Comparison of ENCODE assay signal across 9 cellular contexts in genomic region chr22:23178512-23179254, GRCh38. TPM values are rescaled to one million over a fixed set of nuclear protein-coding genes. Genes with fewer than 3 reads are reported as not detected.
DNase-seq lines count a peak whose midpoint lies in the region; ATAC-seq and TF ChIP-seq lines count a peak whose summit lies in the region.
"Had no signal": no experiment of that assay in that cellular context is flagged by ENCODE, and none has a peak within 500 bp of the region (broad histone marks: within the 10 kb centered on the region; RNA-seq: fewer than 3 reads in every experiment).

No MANE protein-coding gene starts in this region.

- peaks cover 14% of the 10 kb centered on the region for H3K9me3 ChIP-seq in Caco-2
- peaks cover 17% of the 10 kb centered on the region for H3K9me3 ChIP-seq in trophoblast cell (ENCODE audit: insufficient read depth, low read depth, low read length)
- H3K9me3 ChIP-seq in aorta (ENCODE audit: control insufficient read depth, low read length) = no peaks in the 10 kb centered on the region

- peaks cover 28% of the 10 kb centered on the region for H3K4me1 Mint-ChIP-seq in Caco-2 (ENCODE audit: low read depth, unreplicated experiment)

- CTCF ChIA-PET in Caco-2 (lab: Charles Lee) = interaction anchor here (0.7 to 5.8 kb wide), 8 partner anchors 17 to 107 kb away, joined by 3 to 57 read pairs (median 3); no protein-coding TSS in a partner anchor

- BruUV-seq in Caco-2 (replicated peaks; lab: Mats Ljungman, UMichigan) = no TSS peak

- no peak overlapping the region for H4K12ac ChIP-seq in trophoblast cell (ENCODE audit: low read depth, low read length)

- H3K27me3 Mint-ChIP-seq in Caco-2 (ENCODE audit: insufficient read depth, unreplicated experiment) = no peaks in the 10 kb centered on the region

- peaks cover 17% of the 10 kb centered on the region for H3K36me3 Mint-ChIP-seq in Caco-2 (ENCODE audit: insufficient read depth, unreplicated experiment)
- peaks cover 20 to 21% of the 10 kb centered on the region in 2 donors for H3K36me3 Mint-ChIP-seq in activated naive CD4-positive, alpha-beta T cell treated with anti-CD3 and anti-CD28 coated beads, Interleukin-2, amount 50 U/mL, for 72 hours

- H2BK5ac ChIP-seq in trophoblast cell (ENCODE audit: low read depth, low read length, poor library complexity) = no peak overlapping the region

- peak; percentile 67 to 82 for DNase-seq in Caco-2
- DNase-seq in HUDEP-2 (lab: John Stamatoyannopoulos, UW; ENCODE audit: unreplicated experiment in 76 of 76) = peak in 41 of 76 experiments; percentile 1 to 57 (median 29)
- DNase-seq in SK-MEL-5 (ENCODE audit: low read depth, low spot score) = peak; percentile 70
- peak in 1 of 2 donors; percentile 65 for DNase-seq in activated naive CD4-positive, alpha-beta T cell treated with anti-CD3 and anti-CD28 coated beads, Interleukin-2, amount 50 U/mL, for 72 hours (ENCODE audit: low spot score in 2 of 2)
- DNase-seq in germinal center (ENCODE audit: low spot score) = peak; percentile 82
- DNase-seq in trophoblast cell = peak; percentile 65 to 73
- DNase-seq in aorta = peak; percentile 75 to 91

- no peak overlapping the region for H4K91ac ChIP-seq in trophoblast cell (ENCODE audit: low read depth, low read length)

- no peak overlapping the region for H2AFZ ChIP-seq in trophoblast cell (ENCODE audit: insufficient read depth, low read length, poor library complexity)

- TF ChIP-seq CTCF in Caco-2 (IDR thresholded peaks at IDR 0.05; ENCODE audit: insufficient read depth in 1 of 2, low read depth in 1 of 2, low read length in 1 of 2, severe bottlenecking in 1 of 2, unreplicated experiment in 1 of 2) = peak; percentile 95

- in situ Hi-C loops in SK-MEL-5 (cut with HindIII; ENCODE audit: low pct_unique_long_range_greater_than_20kb, low sequenced_read_pairs) = no loop called here

- peaks cover 28% of the 10 kb centered on the region for H3K79me1 ChIP-seq in trophoblast cell (ENCODE audit: low read length)

- H3K9me3 Mint-ChIP-seq in Caco-2 (ENCODE audit: unreplicated experiment) = peaks cover 17% of the 10 kb centered on the region
- no peaks in the 10 kb centered on the region for H3K9me3 Mint-ChIP-seq in activated naive CD4-positive, alpha-beta T cell treated with anti-CD3 and anti-CD28 coated beads, Interleukin-2, amount 50 U/mL, for 72 hours

- no peaks in the 10 kb centered on the region for H3K36me3 ChIP-seq in Caco-2 (ENCODE audit: control insufficient read depth, insufficient read depth, low read length)
- H3K36me3 ChIP-seq in trophoblast cell (ENCODE audit: control insufficient read depth in 1 of 2, insufficient read depth in 2 of 2, low read length in 2 of 2) = peaks cover 11 to 13% of the 10 kb centered on the region in 2 experiments
- H3K36me3 ChIP-seq in aorta (ENCODE audit: control insufficient read depth in 1 of 2, insufficient read depth in 2 of 2, low read length in 1 of 2) = no peaks in the 10 kb centered on the region

- no peak for ATAC-seq in activated naive CD4-positive, alpha-beta T cell treated with anti-CD3 and anti-CD28 coated beads, Interleukin-2, amount 50 U/mL, for 72 hours
- ATAC-seq in aorta (ENCODE audit: low FRiP score) = peak; percentile 82
- no peak for ATAC-seq in GM18909 (IDR thresholded peaks at IDR 0.05; ENCODE audit: poor library complexity, unreplicated experiment)

- H3K4me2 ChIP-seq in trophoblast cell (ENCODE audit: low read length) = no peak overlapping the region

- H3K79me2 ChIP-seq in trophoblast cell (ENCODE audit: control insufficient read depth, insufficient read depth, low read length, poor library complexity) = peaks cover 23% of the 10 kb centered on the region

- no peak overlapping the region for H3K4me3 ChIP-seq in Caco-2 (ENCODE audit: low read depth, low read length)
- no peak overlapping the region for H3K4me3 ChIP-seq in trophoblast cell (ENCODE audit: low read depth, low read length)
- no peak overlapping the region for H3K4me3 ChIP-seq in aorta (ENCODE audit: low read length in 2 of 2)

- no peak overlapping the region for H3K4ac ChIP-seq in trophoblast cell (ENCODE audit: low read depth, low read length)

- no peak overlapping the region for H4K8ac ChIP-seq in trophoblast cell (ENCODE audit: low read depth, low read length)

- H3K14ac ChIP-seq in trophoblast cell (ENCODE audit: low read length) = no peak overlapping the region

- H3K27me3 ChIP-seq in Caco-2 (replicated peaks; ENCODE audit: control insufficient read depth, insufficient read depth, low read length) (no peaks in the 10 kb centered on the region), trophoblast cell (ENCODE audit: insufficient read depth, low read length) (no peaks in the 10 kb centered on the region), aorta (ENCODE audit: control insufficient read depth in 1 of 2, insufficient read depth in 2 of 2, low read length in 1 of 2) (no peaks in the 10 kb centered on the region)

- no peak overlapping the region for H3K23ac ChIP-seq in trophoblast cell (ENCODE audit: low read length)

- no CpG with 5 or more reads among the region's 9 CpGs for WGBS in trophoblast cell (ENCODE audit: extremely low coverage, insufficient coverage, insufficient read length)
- WGBS in aorta, 2 donors = 22 to 23% methylated on average over 9 of the region's 9 CpGs

- POLR2A ChIA-PET in Caco-2 (lab: Charles Lee) = no interaction called here

- H3K4me1 ChIP-seq in Caco-2 (peaks cover 43% of the 10 kb centered on the region), trophoblast cell (ENCODE audit: control insufficient read depth in 1 of 2, insufficient read depth in 2 of 2, low read length in 2 of 2) (peaks cover 35 to 44% of the 10 kb centered on the region in 2 experiments), aorta (ENCODE audit: control insufficient read depth in 1 of 2, insufficient read depth in 2 of 2, low read length in 2 of 2) (no peaks in the 10 kb centered on the region)

- no peak overlapping the region for H2BK120ac ChIP-seq in trophoblast cell (ENCODE audit: insufficient read depth, low read length, poor library complexity)

- no peak overlapping the region for H3K27ac ChIP-seq in trophoblast cell (ENCODE audit: low read depth, low read length)
- H3K27ac ChIP-seq in aorta (ENCODE audit: low read depth in 1 of 2, low read length in 2 of 2) = peak overlapping the region in 1 of 2 donors; percentile 42

- H3K4me3 Mint-ChIP-seq in Caco-2 (ENCODE audit: unreplicated experiment) = peak overlapping the region; percentile 77

- no peak overlapping the region for H3K18ac ChIP-seq in trophoblast cell (ENCODE audit: low read length)

- intact Hi-C loops in Caco-2 (cut with micrococcal nuclease; ENCODE audit: unreplicated experiment) (loop anchor here (1.0 to 5.0 kb wide), 3 partner anchors 82 to 209 kb away; no protein-coding TSS in a partner anchor), aorta (cut with DNase I) (loop anchor here (1.0 to 10.0 kb wide), 4 partner anchors 103 to 356 kb away; no protein-coding TSS in a partner anchor)

- H2AK5ac ChIP-seq in trophoblast cell (ENCODE audit: low read length) = no peak overlapping the region

- no peak overlapping the region for H3K27ac Mint-ChIP-seq in Caco-2 (ENCODE audit: unreplicated experiment)
- peak overlapping the region; percentile 9 to 36 for H3K27ac Mint-ChIP-seq in activated naive CD4-positive, alpha-beta T cell treated with anti-CD3 and anti-CD28 coated beads, Interleukin-2, amount 50 U/mL, for 72 hours

- no peak overlapping the region for H2BK12ac ChIP-seq in trophoblast cell (ENCODE audit: low read length)

- H3K9ac ChIP-seq in trophoblast cell (ENCODE audit: low read length) = no peak overlapping the region

RNA-seq across cellular contexts. Expression of gene BCR, which starts 1.6 kb away (rescaled TPM):
- total RNA-seq in Caco-2 (2022) (74.1 and 87.4 TPM in 2 replicates), aorta (100 to 1,000 TPM; 113 to 120 TPM)
- 14.6 and 19.6 TPM in 2 replicates for total RNA-seq in SK-MEL-5 (2014; rRNA removed; shearing (Covaris generic))
- polyA plus RNA-seq in SK-MEL-5 (2015; cell fraction: cytosol; rRNA removed) = 17.9 and 26.0 TPM in 2 replicates
- polyA plus RNA-seq in SK-MEL-5 (2015; cell fraction: nucleus; rRNA removed) = 18.2 and 46.2 TPM in 2 replicates
- total RNA-seq in activated naive CD4-positive, alpha-beta T cell treated with anti-CD3 and anti-CD28 coated beads, Interleukin-2, amount 50 U/mL, for 72 hours = 10 to 100 TPM; 44.9 to 63.7 TPM
- 49.8 and 53.0 TPM in 2 replicates for polyA plus RNA-seq in trophoblast cell (2013)
- polyA plus RNA-seq in aorta = 10 to 100 TPM in 1 of 2 donors, 1 to 10 TPM in 1; 5.3 to 30.1 TPM

RNA-seq across cellular contexts. Expression of gene RAB36, which starts 33.4 kb away (rescaled TPM):
- 0.52 and 0.97 TPM in 2 replicates for total RNA-seq in Caco-2 (2022)
- total RNA-seq in SK-MEL-5 (2014; rRNA removed; shearing (Covaris generic)) = 0.29 and 0.37 TPM in 2 replicates
- polyA plus RNA-seq in SK-MEL-5 (2015; cell fraction: cytosol; rRNA removed) = 0.63 and 1.0 TPM in 2 replicates
- 0.04 and 1.0 TPM in 2 replicates for polyA plus RNA-seq in SK-MEL-5 (2015; cell fraction: nucleus; rRNA removed)
- total RNA-seq in activated naive CD4-positive, alpha-beta T cell treated with anti-CD3 and anti-CD28 coated beads, Interleukin-2, amount 50 U/mL, for 72 hours = under 1 TPM in 1 of 2 donors, not detected in 1; 0.25 TPM
- polyA plus RNA-seq in trophoblast cell (2013) = 0.92 and 1.1 TPM in 2 replicates
- total RNA-seq in aorta = 1 to 10 TPM; 1.8 to 3.2 TPM
- polyA plus RNA-seq in aorta = 1 to 10 TPM; 1.0 to 2.1 TPM

RNA-seq across cellular contexts. Expression of gene RSPH14, which starts 36.9 kb away (rescaled TPM):
- total RNA-seq in Caco-2 (2022) (0.68 and 1.2 TPM in 2 replicates), aorta (1 to 10 TPM in 1 of 2 donors, under 1 TPM in 1; 0.78 to 1.2 TPM)
- not detected in 2 replicates for total RNA-seq in SK-MEL-5 (2014; rRNA removed; shearing (Covaris generic))
- polyA plus RNA-seq in SK-MEL-5 (2015; cell fraction: cytosol; rRNA removed) = not detected in 2 replicates
- not detected in 2 replicates for polyA plus RNA-seq in SK-MEL-5 (2015; cell fraction: nucleus; rRNA removed)
- under 1 TPM; 0.18 to 0.33 TPM for total RNA-seq in activated naive CD4-positive, alpha-beta T cell treated with anti-CD3 and anti-CD28 coated beads, Interleukin-2, amount 50 U/mL, for 72 hours
- polyA plus RNA-seq in trophoblast cell (2013) = 0.07 and 0.16 TPM in 2 replicates
- polyA plus RNA-seq in aorta = not detected
- total RNA-seq: activated CD8-positive, alpha-beta memory T cell treated with anti-CD3 and anti-CD28 coated beads for 36 hours had no signal
